32 cellular contexts compared by ENCODE assay signal in genomic region chr10:31942892-31943291, GRCh38. TPM values are rescaled to one million over a fixed set of nuclear protein-coding genes. Genes with fewer than 3 reads are reported as not detected.
A peak's percentile ranks its signal among the peaks of the same experiment; 100 is the strongest.
DNase-seq lines count a peak whose midpoint lies in the region; ATAC-seq and TF ChIP-seq lines count a peak whose summit lies in the region.
"Had no signal": no experiment of that assay in that cellular context is flagged by ENCODE, and none has a peak within 500 bp of the region (broad histone marks: within the 10 kb centered on the region; RNA-seq: fewer than 3 reads in every experiment).

No MANE protein-coding gene starts in this region.

- peaks cover 64% of the 10 kb centered on the region for H3F3A ChIP-seq in PC-9 (ENCODE audit: insufficient read depth, low read depth)

- BruUV-seq in Caco-2 (replicated peaks; lab: Mats Ljungman, UMichigan) (no TSS peak), PC-9 (replicated peaks; lab: Mats Ljungman, UMichigan) (no TSS peak)

- CTCF ChIA-PET in Caco-2 (lab: Charles Lee) (interaction anchor here (0.7 to 1.8 kb wide), 2 partner anchors 15 to 1520 kb away, joined by 4 to 6 read pairs; no protein-coding TSS in a partner anchor), PC-9 (lab: Charles Lee) (interaction anchor here (1.3 kb wide), 1 partner anchor 13 kb away, joined by 4 read pairs; no protein-coding TSS in a partner anchor)

- H3K4me3 ChIP-seq in Caco-2 (ENCODE audit: low read depth, low read length) (no peak overlapping the region), PC-9 (peak overlapping the region; percentile 16; the same call in 1 of the 2 replicates), mucosa of stomach (ENCODE audit: low read length) (no peak overlapping the region)
- H3K4me3 ChIP-seq: coronary artery, heart left ventricle, skin epidermis, tibial artery had no signal

- POLR2A ChIA-PET in Caco-2 (lab: Charles Lee) (no interaction called here), PC-9 (lab: Charles Lee; ENCODE audit: unreplicated experiment) (no interaction called here)

- H3K4me1 Mint-ChIP-seq in Caco-2 (ENCODE audit: low read depth, unreplicated experiment), result peaks cover 49% of the 10 kb centered on the region

- peak overlapping the region; percentile 16 for H3K27ac Mint-ChIP-seq in Caco-2 (ENCODE audit: unreplicated experiment)
- H3K27ac Mint-ChIP-seq: activated naive CD4-positive, alpha-beta T cell treated with anti-CD3 and anti-CD28 coated beads, Interleukin-2, amount 10 ng/mL, durations not matched to agents 7 days and 5 days; activated T-helper 1 cell treated with anti-CD3 and anti-CD28 coated beads, Interleukin-12 subunit alpha, Interleukin-12 subunit beta, Interleukin-2, Interleukin-4 antibody, amounts not matched to agents 30 ng/mL and 10 ng/mL and 1 ng/mL, durations not matched to agents 14 hours and 24 hours and 36 hours; effector memory CD8-positive, alpha-beta T cell; naive thymus-derived CD8-positive, alpha-beta T cell; stimulated activated naive CD8-positive, alpha-beta T cell treated with anti-CD3 and anti-CD28 coated beads, Interleukin-15, amount 100 ng/mL, for 72 hours; WTC11 had no signal

- H3K4me2 ChIP-seq in PC-9, result peak overlapping the region; percentile 72

- peak overlapping the region; percentile 93 for H3K27ac ChIP-seq in PC-9
- H3K27ac ChIP-seq: coronary artery, heart left ventricle, skin epidermis, tibial artery had no signal

- H3K27me3 ChIP-seq in Caco-2 (replicated peaks; ENCODE audit: control insufficient read depth, insufficient read depth, low read length), result no peaks in the 10 kb centered on the region
- H3K27me3 ChIP-seq in PC-9 (ENCODE audit: insufficient read depth, low read depth), result no peaks in the 10 kb centered on the region
- no peaks in the 10 kb centered on the region for H3K27me3 ChIP-seq in mucosa of stomach (ENCODE audit: control insufficient read depth, insufficient read depth, low read length)
- H3K27me3 ChIP-seq: BE2C, heart left ventricle, tibial artery had no signal

- no peaks in the 10 kb centered on the region for H3K27me3 Mint-ChIP-seq in Caco-2 (ENCODE audit: insufficient read depth, unreplicated experiment)
- H3K27me3 Mint-ChIP-seq: effector memory CD8-positive, alpha-beta T cell; naive thymus-derived CD8-positive, alpha-beta T cell; stimulated activated naive CD8-positive, alpha-beta T cell treated with anti-CD3 and anti-CD28 coated beads, Interleukin-15, amount 100 ng/mL, for 72 hours had no signal

- DNase-seq in Caco-2 (peak; percentile 82 to 84), PC-9 (peak; percentile 46 to 89), iris pigment epithelial cell (ENCODE audit: low read depth) (peak; percentile 49), glomerular visceral epithelial cell (ENCODE audit: extremely low spot score) (no peak)
- DNase-seq: ACHN; activated CD4-positive, alpha-beta T cell treated with anti-CD3 and anti-CD28 coated beads, Interleukin-2, amount 50 U/mL, for 1 hour; activated naive CD4-positive, alpha-beta T cell treated with anti-CD3 and anti-CD28 coated beads, Interleukin-2, amount 10 ng/mL, durations not matched to agents 7 days and 5 days; amniotic stem cell; BE2C; effector memory CD8-positive, alpha-beta T cell; foreskin fibroblast; heart left ventricle; KG1; mesenchymal stem cell; MV-4-11; naive thymus-derived CD8-positive, alpha-beta T cell; NCI-H146; NCI-H446; nucleus accumbens; Right ventricle myocardium superior; stimulated activated naive CD8-positive, alpha-beta T cell treated with anti-CD3 and anti-CD28 coated beads, Interleukin-15, amount 100 ng/mL, for 72 hours; T1000; tibial artery had no signal

- TF ChIP-seq CTCF in Caco-2 (IDR thresholded peaks at IDR 0.05; ENCODE audit: insufficient read depth in 1 of 2, low read depth in 1 of 2, low read length in 1 of 2, severe bottlenecking in 1 of 2, unreplicated experiment in 1 of 2) (no peak), PC-9 (conservative IDR thresholded peaks at IDR 0.05) (no peak)

- H3K36me3 ChIP-seq in Caco-2 (ENCODE audit: control insufficient read depth, insufficient read depth, low read length) (no peaks in the 10 kb centered on the region), PC-9 (ENCODE audit: low read depth) (no peaks in the 10 kb centered on the region), mucosa of stomach (ENCODE audit: control insufficient read depth, insufficient read depth, low read length) (no peaks in the 10 kb centered on the region)
- H3K36me3 ChIP-seq: BE2C, heart left ventricle, tibial artery had no signal

- intact Hi-C loops in Caco-2 (cut with micrococcal nuclease; ENCODE audit: unreplicated experiment) (no loop called here), PC-9 (cut with micrococcal nuclease; ENCODE audit: unreplicated experiment) (loop anchor here (5.0 kb wide), 1 partner anchor 64 kb away; no protein-coding TSS in a partner anchor)

- ATAC-seq in GM19452 (IDR thresholded peaks at IDR 0.05; ENCODE audit: unreplicated experiment) (no peak), HG02852 (IDR thresholded peaks at IDR 0.05; ENCODE audit: unreplicated experiment) (no peak), GM21447 (IDR thresholded peaks at IDR 0.05; ENCODE audit: unreplicated experiment) (no peak)
- ATAC-seq: effector memory CD8-positive, alpha-beta T cell; esophagus mucosa; heart left ventricle; naive thymus-derived CD8-positive, alpha-beta T cell; stimulated activated naive CD8-positive, alpha-beta T cell treated with anti-CD3 and anti-CD28 coated beads, Interleukin-15, amount 100 ng/mL, for 72 hours; WTC11 had no signal

- no peaks in the 10 kb centered on the region for H4K20me1 ChIP-seq in PC-9 (ENCODE audit: insufficient read depth)

- H3K4me1 ChIP-seq in Caco-2 (peaks cover 67% of the 10 kb centered on the region), PC-9 (replicated peaks; ENCODE audit: insufficient read depth) (peaks cover 83% of the 10 kb centered on the region), mucosa of stomach (ENCODE audit: control insufficient read depth, insufficient read depth, low read length) (peaks cover 69% of the 10 kb centered on the region)

- H3K9me3 Mint-ChIP-seq in Caco-2 (ENCODE audit: unreplicated experiment), result no peaks in the 10 kb centered on the region
- H3K9me3 Mint-ChIP-seq: activated naive CD4-positive, alpha-beta T cell treated with anti-CD3 and anti-CD28 coated beads, Interleukin-2, amount 10 ng/mL, durations not matched to agents 7 days and 5 days; activated T-helper 1 cell treated with anti-CD3 and anti-CD28 coated beads, Interleukin-12 subunit alpha, Interleukin-12 subunit beta, Interleukin-2, Interleukin-4 antibody, amounts not matched to agents 30 ng/mL and 10 ng/mL and 1 ng/mL, durations not matched to agents 14 hours and 24 hours and 36 hours; effector memory CD8-positive, alpha-beta T cell; naive thymus-derived CD8-positive, alpha-beta T cell; stimulated activated naive CD8-positive, alpha-beta T cell treated with anti-CD3 and anti-CD28 coated beads, Interleukin-15, amount 100 ng/mL, for 72 hours; WTC11 had no signal

- peaks cover 6% of the 10 kb centered on the region for H3K36me3 Mint-ChIP-seq in Caco-2 (ENCODE audit: insufficient read depth, unreplicated experiment)
- H3K36me3 Mint-ChIP-seq: activated naive CD4-positive, alpha-beta T cell treated with anti-CD3 and anti-CD28 coated beads, Interleukin-2, amount 10 ng/mL, durations not matched to agents 7 days and 5 days; naive thymus-derived CD8-positive, alpha-beta T cell; WTC11 had no signal

- no peak overlapping the region for H2AFZ ChIP-seq in PC-9

- no peaks in the 10 kb centered on the region for H3K9me2 ChIP-seq in PC-9 (ENCODE audit: insufficient read depth)

- peaks cover 9% of the 10 kb centered on the region; the same call in 1 of the 2 replicates for H3K79me2 ChIP-seq in PC-9 (ENCODE audit: low read depth)

- H3K4me3 Mint-ChIP-seq in Caco-2 (ENCODE audit: unreplicated experiment), result peak overlapping the region; percentile 50
- H3K4me3 Mint-ChIP-seq: activated naive CD4-positive, alpha-beta T cell treated with anti-CD3 and anti-CD28 coated beads, Interleukin-2, amount 10 ng/mL, durations not matched to agents 7 days and 5 days; activated T-helper 1 cell treated with anti-CD3 and anti-CD28 coated beads, Interleukin-12 subunit alpha, Interleukin-12 subunit beta, Interleukin-2, Interleukin-4 antibody, amounts not matched to agents 30 ng/mL and 10 ng/mL and 1 ng/mL, durations not matched to agents 14 hours and 24 hours and 36 hours; effector memory CD8-positive, alpha-beta T cell; naive thymus-derived CD8-positive, alpha-beta T cell; stimulated activated naive CD8-positive, alpha-beta T cell treated with anti-CD3 and anti-CD28 coated beads, Interleukin-15, amount 100 ng/mL, for 72 hours; WTC11 had no signal

- no peaks in the 10 kb centered on the region for H3K9me3 ChIP-seq in Caco-2
- H3K9me3 ChIP-seq in PC-9 (ENCODE audit: insufficient read depth, low read depth), result no peaks in the 10 kb centered on the region
- H3K9me3 ChIP-seq in mucosa of stomach (ENCODE audit: control insufficient read depth, low read length), result no peaks in the 10 kb centered on the region
- H3K9me3 ChIP-seq: BE2C, heart left ventricle, tibial artery had no signal

- peak overlapping the region; percentile 37 for H3K9ac ChIP-seq in mucosa of stomach (ENCODE audit: low read length)

RNA-seq across cellular contexts. Expression of gene ARHGAP12, which starts 14.3 kb away (rescaled TPM):
- 62.3 and 63.1 TPM in 2 replicates for total RNA-seq in Caco-2 (2022)
- total RNA-seq in PC-9 (2021), result 34.3 and 51.9 TPM in 2 replicates
